1 cellular context compared by ENCODE assay signal in the genomic region with DNA sequence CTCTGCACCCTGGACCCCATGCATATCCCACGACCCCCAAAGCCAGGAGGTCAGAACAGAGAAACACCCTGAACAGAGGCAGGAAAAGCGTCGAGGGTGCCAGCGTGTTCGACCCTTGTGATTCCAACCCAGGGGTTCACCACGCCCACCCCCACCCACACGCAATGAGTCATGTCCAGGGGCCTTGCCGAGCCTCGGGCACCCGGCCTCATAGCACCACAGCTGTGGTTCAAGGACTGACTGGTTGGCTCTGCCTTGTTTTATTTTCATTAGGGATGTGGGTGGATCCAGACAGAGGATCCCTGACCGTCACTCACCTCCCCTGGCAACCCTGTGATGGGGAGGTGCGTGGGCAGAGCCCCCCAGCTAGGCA.
TF ChIP-seq lines count a peak whose summit lies in the region.

No MANE protein-coding gene starts in this region.

TF ChIP-seq in H1, 55 proteins besides CTCF, POLR2A, EP300 and RAD21:
- TF ChIP-seq, protein P1, sequence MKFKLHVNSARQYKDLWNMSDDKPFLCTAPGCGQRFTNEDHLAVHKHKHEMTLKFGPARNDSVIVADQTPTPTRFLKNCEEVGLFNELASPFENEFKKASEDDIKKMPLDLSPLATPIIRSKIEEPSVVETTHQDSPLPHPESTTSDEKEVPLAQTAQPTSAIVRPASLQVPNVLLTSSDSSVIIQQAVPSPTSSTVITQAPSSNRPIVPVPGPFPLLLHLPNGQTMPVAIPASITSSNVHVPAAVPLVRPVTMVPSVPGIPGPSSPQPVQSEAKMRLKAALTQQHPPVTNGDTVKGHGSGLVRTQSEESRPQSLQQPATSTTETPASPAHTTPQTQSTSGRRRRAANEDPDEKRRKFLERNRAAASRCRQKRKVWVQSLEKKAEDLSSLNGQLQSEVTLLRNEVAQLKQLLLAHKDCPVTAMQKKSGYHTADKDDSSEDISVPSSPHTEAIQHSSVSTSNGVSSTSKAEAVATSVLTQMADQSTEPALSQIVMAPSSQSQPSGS (IDR thresholded peaks at IDR 0.05; ENCODE audit: low read length) = no peak
- TF ChIP-seq NRF1 (IDR thresholded peaks at IDR 0.05; ENCODE audit: low read depth, low read length) (no peak), MAFK (IDR thresholded peaks at IDR 0.05; ENCODE audit: low read depth, low read length) (no peak), SIN3A (conservative IDR thresholded peaks at IDR 0.05 in 1 of 2, IDR thresholded peaks at IDR 0.05 in 1 of 2; ENCODE audit: low read depth in 1 of 2, low read length in 2 of 2) (no peak), TBP (IDR thresholded peaks at IDR 0.05; ENCODE audit: low read depth, low read length) (no peak), NANOG (IDR thresholded peaks at IDR 0.05; ENCODE audit: insufficient read depth, low read depth, low read length, poor library complexity, severe bottlenecking) (no peak), SIX5 (IDR thresholded peaks at IDR 0.05; ENCODE audit: low read depth, low read length) (no peak), SIRT6 (IDR thresholded peaks at IDR 0.05; ENCODE audit: low read length) (no peak), SP2 (IDR thresholded peaks at IDR 0.05; ENCODE audit: low read length) (no peak), ASH2L (IDR thresholded peaks at IDR 0.05; ENCODE audit: low read length) (no peak), SAP30 (IDR thresholded peaks at IDR 0.05; ENCODE audit: insufficient read depth, insufficient replicate concordance, low read length) (no peak), RXRA (IDR thresholded peaks at IDR 0.05; ENCODE audit: insufficient read depth, low read depth, low read length) (no peak), GABPA (IDR thresholded peaks at IDR 0.05; ENCODE audit: borderline replicate concordance, insufficient read depth, low read length) (no peak), CREB1 (IDR thresholded peaks at IDR 0.05) (no peak), KDM4A (IDR thresholded peaks at IDR 0.05; ENCODE audit: low read depth, low read length, severe bottlenecking) (no peak)
- TF ChIP-seq, protein P2, sequence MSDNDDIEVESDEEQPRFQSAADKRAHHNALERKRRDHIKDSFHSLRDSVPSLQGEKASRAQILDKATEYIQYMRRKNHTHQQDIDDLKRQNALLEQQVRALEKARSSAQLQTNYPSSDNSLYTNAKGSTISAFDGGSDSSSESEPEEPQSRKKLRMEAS (IDR thresholded peaks at IDR 0.05) = no peak
